Comparison of ENCODE assay signal across 11 cellular contexts in genomic region chr2:85852078-85852790, GRCh38. TPM values are rescaled to one million over a fixed set of nuclear protein-coding genes. Genes with fewer than 3 reads are reported as not detected.
DNase-seq lines count a peak whose midpoint lies in the region; ATAC-seq and TF ChIP-seq lines count a peak whose summit lies in the region.
"Had no signal": no experiment of that assay in that cellular context is flagged by ENCODE, and none has a peak within 500 bp of the region (broad histone marks: within the 10 kb centered on the region; RNA-seq: fewer than 3 reads in every experiment).

No MANE protein-coding gene starts in this region.

- peaks cover 10% of the 10 kb centered on the region for H3K9me3 Mint-ChIP-seq in stimulated activated memory B cell treated with anti-CD40 and anti-IgM and Interleukin-4, amounts not matched to agents 10 μg/mL and 1 μg/mL and 100 μg/mL, for 72 hours
- H3K9me3 Mint-ChIP-seq in type B pancreatic cell = no peaks in the 10 kb centered on the region
- H3K9me3 Mint-ChIP-seq in chondrocyte (ENCODE audit: low read depth) = no peaks in the 10 kb centered on the region

- no peaks in the 10 kb centered on the region for H3K27me3 ChIP-seq in OCI-LY3 (ENCODE audit: low read depth, low read length)
- no peaks in the 10 kb centered on the region for H3K27me3 ChIP-seq in effector memory CD4-positive, alpha-beta T cell (replicated peaks; ENCODE audit: control insufficient read depth, insufficient read depth, low read length, poor library complexity, severe bottlenecking)

- H3K4me1 Mint-ChIP-seq in stimulated activated memory B cell treated with anti-CD40 and anti-IgM and Interleukin-4, amounts not matched to agents 10 μg/mL and 1 μg/mL and 100 μg/mL, for 72 hours = peaks cover 64% of the 10 kb centered on the region
- H3K4me1 Mint-ChIP-seq in type B pancreatic cell (ENCODE audit: unreplicated experiment) (peaks cover 10% of the 10 kb centered on the region), chondrocyte (ENCODE audit: low read depth) (peaks cover 1% of the 10 kb centered on the region)

- no peak overlapping the region for H2AFZ ChIP-seq in OCI-LY3 (ENCODE audit: low read depth, low read length)

- peaks cover 89% of the 10 kb centered on the region for H3K4me1 ChIP-seq in OCI-LY3 (ENCODE audit: low read length)
- peaks cover 34% of the 10 kb centered on the region for H3K4me1 ChIP-seq in effector memory CD4-positive, alpha-beta T cell (ENCODE audit: control insufficient read depth, insufficient read depth, low read length, poor library complexity, severe bottlenecking)

- TF ChIP-seq CTCF in OCI-LY3 (IDR thresholded peaks at IDR 0.05; ENCODE audit: low read depth, low read length) (no peak), type B pancreatic cell (conservative IDR thresholded peaks at IDR 0.05) (no peak), chondrocyte (IDR thresholded peaks at IDR 0.05) (no peak)

- H3K4me3 ChIP-seq in OCI-LY3 (ENCODE audit: low read length) = peak overlapping the region; percentile 28
- H3K4me3 ChIP-seq in effector memory CD4-positive, alpha-beta T cell (ENCODE audit: insufficient read depth, low read depth, low read length, poor library complexity, severe bottlenecking) = peak overlapping the region; percentile 36

- H3K36me3 Mint-ChIP-seq in stimulated activated memory B cell treated with anti-CD40 and anti-IgM and Interleukin-4, amounts not matched to agents 10 μg/mL and 1 μg/mL and 100 μg/mL, for 72 hours = peaks cover 58% of the 10 kb centered on the region
- H3K36me3 Mint-ChIP-seq in type B pancreatic cell (peaks cover 17% of the 10 kb centered on the region), chondrocyte (ENCODE audit: low read depth) (peaks cover 5% of the 10 kb centered on the region)

- peaks cover 19% of the 10 kb centered on the region for H3K9me3 ChIP-seq in OCI-LY3 (ENCODE audit: insufficient read depth, low read length)
- no peaks in the 10 kb centered on the region for H3K9me3 ChIP-seq in effector memory CD4-positive, alpha-beta T cell (ENCODE audit: control insufficient read depth, low read length)

- peak overlapping the region; percentile 78 for H3K4me3 Mint-ChIP-seq in stimulated activated memory B cell treated with anti-CD40 and anti-IgM and Interleukin-4, amounts not matched to agents 10 μg/mL and 1 μg/mL and 100 μg/mL, for 72 hours
- no peak overlapping the region for H3K4me3 Mint-ChIP-seq in type B pancreatic cell
- no peak overlapping the region for H3K4me3 Mint-ChIP-seq in chondrocyte (ENCODE audit: unreplicated experiment)

- H3K27me3 Mint-ChIP-seq in stimulated activated memory B cell treated with anti-CD40 and anti-IgM and Interleukin-4, amounts not matched to agents 10 μg/mL and 1 μg/mL and 100 μg/mL, for 72 hours = no peaks in the 10 kb centered on the region
- H3K27me3 Mint-ChIP-seq in type B pancreatic cell (no peaks in the 10 kb centered on the region), chondrocyte (ENCODE audit: low read depth) (no peaks in the 10 kb centered on the region)

- peaks cover 62% of the 10 kb centered on the region for H3K36me3 ChIP-seq in OCI-LY3 (replicated peaks; ENCODE audit: low read depth, low read length)
- peaks cover 3% of the 10 kb centered on the region for H3K36me3 ChIP-seq in effector memory CD4-positive, alpha-beta T cell (ENCODE audit: control insufficient read depth, insufficient read depth, low read length)

- peak overlapping the region; percentile 99 for H3K27ac ChIP-seq in OCI-LY3 (ENCODE audit: low read length)
- H3K27ac ChIP-seq in effector memory CD4-positive, alpha-beta T cell (ENCODE audit: insufficient read depth, low read length, poor library complexity, severe bottlenecking) = peak overlapping the region; percentile 85
- H3K27ac ChIP-seq: 22Rv1, RWPE1 had no signal

- peak overlapping the region; percentile 99 for H3K27ac Mint-ChIP-seq in stimulated activated memory B cell treated with anti-CD40 and anti-IgM and Interleukin-4, amounts not matched to agents 10 μg/mL and 1 μg/mL and 100 μg/mL, for 72 hours
- H3K27ac Mint-ChIP-seq in type B pancreatic cell (no peak overlapping the region), chondrocyte (ENCODE audit: unreplicated experiment) (no peak overlapping the region)

- H4K20me1 ChIP-seq in OCI-LY3 (ENCODE audit: insufficient read depth, low read length) = no peaks in the 10 kb centered on the region

- peak overlapping the region; percentile 86 for H3K9ac ChIP-seq in OCI-LY3 (ENCODE audit: low read length)

- ATAC-seq in stimulated activated memory B cell treated with anti-CD40 and anti-IgM and Interleukin-4, amounts not matched to agents 10 μg/mL and 1 μg/mL and 100 μg/mL, for 72 hours = no peak
- no peak for ATAC-seq in HG02642 (IDR thresholded peaks at IDR 0.05; ENCODE audit: poor library complexity, unreplicated experiment)

- peaks cover 33% of the 10 kb centered on the region for H3K79me2 ChIP-seq in OCI-LY3 (ENCODE audit: low read length)

- peak overlapping the region; percentile 68 for H3K4me2 ChIP-seq in OCI-LY3 (ENCODE audit: low read length)

- DNase-seq in DMS 273 (lab: John Stamatoyannopoulos, UW; ENCODE audit: unreplicated experiment) (peak; percentile 51), DMS 273 treated with DMSO at 0.1 percent for 48 hours (lab: John Stamatoyannopoulos, UW) (no peak), type B pancreatic cell (ENCODE audit: extremely low spot score, unreplicated experiment) (no peak), chondrocyte (ENCODE audit: low spot score) (no peak)
- no peak for DNase-seq in effector memory CD4-positive, alpha-beta T cell
- DNase-seq: DMS79 treated with DMSO at 0.1 percent for 48 hours had no signal

RNA-seq across cellular contexts. Expression of gene ST3GAL5, which starts 36.6 kb away (rescaled TPM):
- total RNA-seq in type B pancreatic cell (ENCODE audit: low replicate concordance) (12.9 and 16.7 TPM in 2 replicates), chondrocyte (20.0 to 48.1 TPM (median 20.6 TPM) in 3 replicates)
